ENCODE assay signal across 22 cellular contexts in genomic region chr18:13213036-13213795, GRCh38. TPM values are rescaled to one million over a fixed set of nuclear protein-coding genes. Genes with fewer than 3 reads are reported as not detected.
A peak's percentile ranks its signal among the peaks of the same experiment; 100 is the strongest.
DNase-seq lines count a peak whose midpoint lies in the region; ATAC-seq and TF ChIP-seq lines count a peak whose summit lies in the region.
"Had no signal": no experiment of that assay in that cellular context is flagged by ENCODE, and none has a peak within 500 bp of the region (broad histone marks: within the 10 kb centered on the region; RNA-seq: fewer than 3 reads in every experiment).

No MANE protein-coding gene starts in this region.

- H3K4me1 ChIP-seq in BLaER1 (peaks cover 57% of the 10 kb centered on the region), GM23338 (ENCODE audit: insufficient read depth) (peaks cover 6% of the 10 kb centered on the region), neuronal stem cell (ENCODE audit: control insufficient read depth in 2 of 2, insufficient read depth in 1 of 2, low read depth in 1 of 2, low read length in 2 of 2) (peaks cover 0 to 2% of the 10 kb centered on the region in 2 donors)
- H3K4me1 ChIP-seq: HAP-1 had no signal

- DNase-seq in GM23338 (ENCODE audit: low spot score) (no peak), neuronal stem cell (ENCODE audit: low spot score) (no peak), H7 (no peak), midbrain (lab: John Stamatoyannopoulos, UW) (no peak), kidney tubule cell (ENCODE audit: low spot score) (no peak)
- DNase-seq: 8988T; ACHN; AML-193; CD4-positive, alpha-beta T cell; CD8-positive, alpha-beta memory T cell; DMS 273 treated with DMSO at 0.1 percent for 48 hours; DMS79; EL; GDM1; GM23248; HFFc6 had no signal

- H3K23ac ChIP-seq in neuronal stem cell (ENCODE audit: low read depth, low read length, poor library complexity), result peak overlapping the region; percentile 57

- no peak overlapping the region for H4K91ac ChIP-seq in neuronal stem cell (ENCODE audit: low read depth, low read length, poor library complexity)

- no peak overlapping the region for H2BK5ac ChIP-seq in neuronal stem cell (ENCODE audit: low read length)

- H3K9ac ChIP-seq in BLaER1 (peak overlapping the region; percentile 16; the same call in 1 of the 2 replicates), neuronal stem cell (ENCODE audit: low read depth, low read length, poor library complexity) (peak overlapping the region; percentile 21)
- H3K9ac ChIP-seq: GM23248 had no signal

- peak overlapping the region; percentile 56 for H2AFZ ChIP-seq in GM23338
- H2AFZ ChIP-seq in neuronal stem cell (ENCODE audit: low read length), result no peak overlapping the region
- H2AFZ ChIP-seq: GM23248 had no signal

- H2BK120ac ChIP-seq in neuronal stem cell (ENCODE audit: low read depth, low read length), result no peak overlapping the region

- peaks cover 22% of the 10 kb centered on the region for H3K27me3 Mint-ChIP-seq in GM23338 (ENCODE audit: insufficient read depth, low read depth, poor library complexity)

- H3K27ac Mint-ChIP-seq in GM23338, result no peak overlapping the region
- H3K27ac Mint-ChIP-seq: CD4-positive, alpha-beta T cell; CD8-positive, alpha-beta memory T cell; HFFc6 had no signal

- peaks cover 2% of the 10 kb centered on the region; the same call in 1 of the 3 replicates for H3K9me3 Mint-ChIP-seq in GM23338
- H3K9me3 Mint-ChIP-seq: CD4-positive, alpha-beta T cell; CD8-positive, alpha-beta memory T cell; HFFc6 had no signal

- H3K4me1 Mint-ChIP-seq in GM23338, result peaks cover 6% of the 10 kb centered on the region

- H3K36me3 ChIP-seq in BLaER1 (no peaks in the 10 kb centered on the region), GM23338 (ENCODE audit: insufficient read depth) (no peaks in the 10 kb centered on the region; the same call in 1 of the 2 replicates), neuronal stem cell (replicated peaks in 1 of 2; ENCODE audit: control insufficient read depth in 2 of 2, insufficient read depth in 2 of 2, low read length in 2 of 2) (no peaks in the 10 kb centered on the region), H7 (replicated peaks; ENCODE audit: control insufficient read depth, insufficient read depth, low read length) (no peaks in the 10 kb centered on the region)
- H3K36me3 ChIP-seq: HAP-1 had no signal

- H4K20me1 ChIP-seq in BLaER1 (no peaks in the 10 kb centered on the region), GM23338 (replicated peaks; ENCODE audit: insufficient read depth) (no peaks in the 10 kb centered on the region)

- no peak overlapping the region for H2BK12ac ChIP-seq in neuronal stem cell (ENCODE audit: low read length)

- no peaks in the 10 kb centered on the region for H3K79me1 ChIP-seq in neuronal stem cell (ENCODE audit: low read depth, low read length)

- H3K4ac ChIP-seq in neuronal stem cell (ENCODE audit: low read length), result no peak overlapping the region

- H3K14ac ChIP-seq in neuronal stem cell (ENCODE audit: low read length), result peak overlapping the region; percentile 58

- no peak overlapping the region for H2BK15ac ChIP-seq in neuronal stem cell (ENCODE audit: low read length)

- H3K18ac ChIP-seq in neuronal stem cell (ENCODE audit: low read length), result no peak overlapping the region

- TF ChIP-seq CTCF in GM23338 (conservative IDR thresholded peaks at IDR 0.05; ENCODE audit: low read depth in 2 of 2), result no peak

- no peaks in the 10 kb centered on the region; the same call in 1 of the 2 replicates for H3F3A ChIP-seq in GM23338 (replicated peaks; ENCODE audit: low read depth)

- no CpG with 5 or more reads among the region's 18 CpGs for WGBS in neuronal stem cell (ENCODE audit: extremely low coverage in 2 of 2, insufficient read length in 2 of 2, insufficient replicate concordance in 1 of 2), 2 donors

- H4K8ac ChIP-seq in neuronal stem cell (ENCODE audit: low read depth, low read length), result peak overlapping the region; percentile 1

- H3K27me3 ChIP-seq in BLaER1 (no peaks in the 10 kb centered on the region), GM23338 (ENCODE audit: insufficient read depth) (peaks cover 29% of the 10 kb centered on the region), neuronal stem cell (ENCODE audit: control insufficient read depth in 3 of 3, insufficient read depth in 3 of 3, low read depth in 1 of 3, low read length in 3 of 3) (peaks cover 2 to 58% (median 12%) of the 10 kb centered on the region in 3 experiments), H7 (ENCODE audit: control insufficient read depth, insufficient read depth, low read length) (peaks cover 11% of the 10 kb centered on the region)

- ATAC-seq in GM23338, result no peak
- ATAC-seq: A549, GM12878 had no signal

- H3K36me3 Mint-ChIP-seq in GM23338 (ENCODE audit: low read depth), result no peaks in the 10 kb centered on the region; the same call in 2 of the 3 replicates
- H3K36me3 Mint-ChIP-seq: CD14-positive monocyte; CD8-positive, alpha-beta memory T cell had no signal

- H3K9me3 ChIP-seq in BLaER1 (peaks cover 7% of the 10 kb centered on the region; the same call in 1 of the 2 replicates), neuronal stem cell (replicated peaks in 1 of 2; ENCODE audit: control insufficient read depth in 2 of 2, insufficient read depth in 1 of 2, low read depth in 1 of 2, low read length in 2 of 2) (no peaks in the 10 kb centered on the region)
- H3K9me3 ChIP-seq: A549, HAP-1 had no signal

- peak overlapping the region; percentile 65 for H3K4me2 ChIP-seq in BLaER1
- no peak overlapping the region for H3K4me2 ChIP-seq in GM23338
- no peak overlapping the region for H3K4me2 ChIP-seq in neuronal stem cell (ENCODE audit: insufficient read depth, low read length, poor library complexity, severe bottlenecking)
- H3K4me2 ChIP-seq: A549 had no signal

- H3K4me3 ChIP-seq in BLaER1 (no peak overlapping the region), GM23338 (no peak overlapping the region), neuronal stem cell (ENCODE audit: low read length in 2 of 2) (peak overlapping the region in 1 of 2 donors; percentile 20), H7 (ENCODE audit: insufficient read depth, low read depth, low read length) (no peak overlapping the region)
- H3K4me3 ChIP-seq: A549, GM12878, GM23248, HAP-1 had no signal

- no peak overlapping the region for H2AK5ac ChIP-seq in neuronal stem cell (ENCODE audit: low read depth, low read length)

- no peaks in the 10 kb centered on the region for H3K9me2 ChIP-seq in GM23338 (ENCODE audit: insufficient read depth)

- H3K27ac ChIP-seq in BLaER1, result peak overlapping the region; percentile 60
- no peak overlapping the region for H3K27ac ChIP-seq in GM23338 (ENCODE audit: low read depth)
- no peak overlapping the region for H3K27ac ChIP-seq in neuronal stem cell (replicated peaks; ENCODE audit: low read length)
- H3K27ac ChIP-seq: A549, GM23248 had no signal

- no peaks in the 10 kb centered on the region for H3K79me2 ChIP-seq in GM23338 (replicated peaks; ENCODE audit: insufficient read depth)

- H3K4me3 Mint-ChIP-seq in GM23338, result no peak overlapping the region
- H3K4me3 Mint-ChIP-seq: CD14-positive monocyte; CD8-positive, alpha-beta memory T cell; HFFc6 had no signal

TF ChIP-seq in GM23338, 12 proteins besides CTCF, POLR2A, EP300 and RAD21:
- no peak for TF ChIP-seq POLR2AphosphoS5 (IDR thresholded peaks at IDR 0.05; ENCODE audit: low read depth)
- no peak for TF ChIP-seq EZH2 (IDR thresholded peaks at IDR 0.05; ENCODE audit: low read depth, unreplicated experiment)
- no peak for TF ChIP-seq CREB1 (CRISPR knock-in tag; IDR thresholded peaks at IDR 0.05; ENCODE audit: low read depth)

RNA-seq across cellular contexts. Expression of gene LDLRAD4, which starts 5.3 kb away (rescaled TPM):
- total RNA-seq in GM23338 (2014; rRNA removed; shearing (Covaris generic)), result 1.0 and 1.9 TPM in 2 replicates
- 0.17 and 0.73 TPM in 2 replicates for polyA plus RNA-seq in GM23338 (2016; fragmentation: Nextera tagmentation; extraction: Ambion mirVana)
- 1.5 TPM for polyA plus RNA-seq in neuronal stem cell (2013, experiment 1 of 2)
- 1.1 TPM for polyA plus RNA-seq in neuronal stem cell (2013, experiment 2 of 2)
- total RNA-seq in H7 (2014; rRNA removed; shearing (Covaris generic)), result 21.0 and 23.9 TPM in 2 replicates
- total RNA-seq: GM23248, HFFc6 had no signal
- polyA plus RNA-seq: BJ, GM23248 had no signal
